Comparison of ENCODE assay signal across 12 cellular contexts in the genomic region with DNA sequence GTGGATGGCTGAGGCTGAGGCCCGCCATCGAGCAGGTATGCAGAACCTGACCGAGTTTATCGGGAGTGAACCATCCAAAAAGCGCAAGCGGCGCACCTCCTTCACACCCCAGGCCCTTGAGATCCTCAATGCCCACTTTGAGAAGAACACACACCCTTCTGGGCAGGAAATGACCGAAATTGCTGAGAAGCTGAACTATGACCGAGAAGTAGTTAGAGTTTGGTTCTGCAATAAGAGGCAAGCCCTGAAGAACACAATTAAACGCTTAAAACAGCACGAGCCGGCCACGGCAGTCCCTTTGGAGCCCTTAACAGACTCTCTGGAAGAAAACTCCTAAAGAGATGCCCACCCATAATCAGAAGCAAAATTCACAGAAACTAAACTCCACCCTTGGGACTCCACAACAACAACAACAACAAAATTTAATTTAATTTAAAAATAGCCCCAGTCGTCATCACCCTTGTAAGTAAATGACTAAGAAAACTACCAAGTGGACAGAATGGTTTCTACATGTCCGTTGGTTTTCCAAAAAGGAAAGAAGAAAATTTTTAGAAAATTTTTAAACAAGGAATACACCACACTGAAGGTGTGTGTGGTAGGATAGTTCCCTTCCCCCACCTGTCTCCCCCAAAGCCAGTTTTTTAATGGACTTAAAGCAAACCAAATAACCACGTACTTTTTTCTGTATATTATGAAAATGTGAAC.
DNase-seq lines count a peak whose midpoint lies in the region; ATAC-seq and TF ChIP-seq lines count a peak whose summit lies in the region.
"Had no signal": no experiment of that assay in that cellular context is flagged by ENCODE, and none has a peak within 500 bp of the region (broad histone marks: within the 10 kb centered on the region; RNA-seq: fewer than 3 reads in every experiment).

No MANE protein-coding gene starts in this region.

- peak overlapping the region; percentile 28 for H2AFZ ChIP-seq in GM23338
- H2AFZ ChIP-seq in SK-N-SH (ENCODE audit: low read depth): peak overlapping the region; percentile 49; the same call in 1 of the 2 replicates

- intact Hi-C loops in CD4-positive, alpha-beta memory T cell (cut with micrococcal nuclease): loop anchor here (10.0 kb wide), 1 partner anchor 530 kb away; no protein-coding TSS in a partner anchor

- H3F3A ChIP-seq in GM23338 (replicated peaks; ENCODE audit: low read depth) (no peaks in the 10 kb centered on the region), SK-N-SH (replicated peaks; ENCODE audit: insufficient read depth) (no peaks in the 10 kb centered on the region)

- H3K27ac Mint-ChIP-seq in GM23338 (peak overlapping the region; percentile 96), nephron progenitor cell (no peak overlapping the region)
- H3K27ac Mint-ChIP-seq in CD4-positive, alpha-beta memory T cell: no peak overlapping the region

- H3K27me3 ChIP-seq in GM23338 (ENCODE audit: insufficient read depth) (no peaks in the 10 kb centered on the region), SK-N-SH (ENCODE audit: insufficient read depth) (no peaks in the 10 kb centered on the region; the same call in 1 of the 2 replicates)
- no peaks in the 10 kb centered on the region for H3K27me3 ChIP-seq in CD4-positive, alpha-beta memory T cell (ENCODE audit: insufficient read depth, low read length)
- H3K27me3 ChIP-seq: BLaER1 treated with 17β-estradiol and CSF1 and Interleukin-3, amounts not matched to agents 10 nM and 100 nM; uterus had no signal

- TF ChIP-seq CTCF in GM23338 (conservative IDR thresholded peaks at IDR 0.05; ENCODE audit: low read depth in 2 of 2) (no peak), SK-N-SH (IDR thresholded peaks at IDR 0.05) (no peak), nephron progenitor cell (IDR thresholded peaks at IDR 0.05) (no peak)

- no peaks in the 10 kb centered on the region for H3K9me3 ChIP-seq in SK-N-SH
- H3K9me3 ChIP-seq in CD4-positive, alpha-beta memory T cell (ENCODE audit: control insufficient read depth in 1 of 2, low read length in 2 of 2): no peaks in the 10 kb centered on the region
- H3K9me3 ChIP-seq: BLaER1 treated with 17β-estradiol and CSF1 and Interleukin-3, amounts not matched to agents 10 nM and 100 nM; uterus had no signal

- H3K4me3 Mint-ChIP-seq in GM23338 (no peak overlapping the region), nephron progenitor cell (peak overlapping the region; percentile 47)
- H3K4me3 Mint-ChIP-seq in CD4-positive, alpha-beta memory T cell: peak overlapping the region in 2 of 8 donors; percentile 17 to 46

- peaks cover 5% of the 10 kb centered on the region for H3K27me3 Mint-ChIP-seq in GM23338 (ENCODE audit: insufficient read depth, low read depth, poor library complexity)
- H3K27me3 Mint-ChIP-seq in nephron progenitor cell (ENCODE audit: low read depth, poor library complexity): peaks cover 6% of the 10 kb centered on the region
- peaks cover 3 to 16% of the 10 kb centered on the region in 2 donors for H3K27me3 Mint-ChIP-seq in CD4-positive, alpha-beta memory T cell

- no peak overlapping the region for H3K4me3 ChIP-seq in GM23338
- peak overlapping the region; percentile 21 to 28; a peak in 2 of 4 replicates for H3K4me3 ChIP-seq in SK-N-SH (ENCODE audit: low read depth in 2 of 2, low read length in 1 of 2)
- H3K4me3 ChIP-seq in CD4-positive, alpha-beta memory T cell (ENCODE audit: low read length in 2 of 2): no peak overlapping the region
- H3K4me3 ChIP-seq: BLaER1 treated with 17β-estradiol and CSF1 and Interleukin-3, amounts not matched to agents 10 nM and 100 nM; uterus had no signal

- H3K36me3 Mint-ChIP-seq in GM23338 (ENCODE audit: low read depth): no peaks in the 10 kb centered on the region
- H3K36me3 Mint-ChIP-seq in nephron progenitor cell (ENCODE audit: low read depth): no peaks in the 10 kb centered on the region
- no peaks in the 10 kb centered on the region for H3K36me3 Mint-ChIP-seq in CD4-positive, alpha-beta memory T cell

- H3K9ac ChIP-seq in SK-N-SH: no peak overlapping the region
- H3K9ac ChIP-seq: BLaER1 treated with 17β-estradiol and CSF1 and Interleukin-3, amounts not matched to agents 10 nM and 100 nM had no signal

- H3K27ac ChIP-seq in GM23338 (ENCODE audit: low read depth) (no peak overlapping the region; the same call in 1 of the 2 replicates), SK-N-SH (ENCODE audit: low read depth in 2 of 2, low read length in 1 of 2) (no peak overlapping the region)
- no peak overlapping the region for H3K27ac ChIP-seq in CD4-positive, alpha-beta memory T cell (ENCODE audit: low read depth, low read length)
- H3K27ac ChIP-seq: uterus had no signal

- H3K79me2 ChIP-seq in GM23338 (replicated peaks; ENCODE audit: insufficient read depth) (no peaks in the 10 kb centered on the region), SK-N-SH (ENCODE audit: insufficient read depth) (no peaks in the 10 kb centered on the region)

- no peaks in the 10 kb centered on the region for H4K20me1 ChIP-seq in GM23338 (replicated peaks; ENCODE audit: insufficient read depth)
- no peaks in the 10 kb centered on the region for H4K20me1 ChIP-seq in SK-N-SH (ENCODE audit: insufficient read depth)
- H4K20me1 ChIP-seq: BLaER1 treated with 17β-estradiol and CSF1 and Interleukin-3, amounts not matched to agents 10 nM and 100 nM had no signal

- no peaks in the 10 kb centered on the region for H3K36me3 ChIP-seq in GM23338 (ENCODE audit: insufficient read depth)
- no peaks in the 10 kb centered on the region for H3K36me3 ChIP-seq in SK-N-SH (replicated peaks in 1 of 2; ENCODE audit: control insufficient read depth in 1 of 2, insufficient read depth in 2 of 2, low read length in 1 of 2)
- no peaks in the 10 kb centered on the region for H3K36me3 ChIP-seq in CD4-positive, alpha-beta memory T cell (ENCODE audit: insufficient read depth, low read length)
- H3K36me3 ChIP-seq: BLaER1 treated with 17β-estradiol and CSF1 and Interleukin-3, amounts not matched to agents 10 nM and 100 nM; uterus had no signal

- no peak for TF ChIP-seq RAD21 in SK-N-SH (IDR thresholded peaks at IDR 0.05; ENCODE audit: low read length)

- H3K4me1 Mint-ChIP-seq in GM23338: peaks cover 45% of the 10 kb centered on the region
- H3K4me1 Mint-ChIP-seq in nephron progenitor cell: peaks cover 58% of the 10 kb centered on the region
- peaks cover 2 to 9% (median 5%) of the 10 kb centered on the region in 4 donors for H3K4me1 Mint-ChIP-seq in CD4-positive, alpha-beta memory T cell

- CTCF ChIA-PET in SK-N-SH (lab: Yijun Ruan, JAX): interaction anchor here (0.7 to 3.0 kb wide), 9 partner anchors 10 to 671 kb away, joined by 3 to 24 read pairs (median 3); no protein-coding TSS in a partner anchor
- CTCF ChIA-PET in CD4-positive, alpha-beta memory T cell (lab: Charles Lee; ENCODE audit: partially characterized antibody): interaction anchor here (2.9 kb wide), 1 partner anchor 10 kb away, joined by 21 read pairs; no protein-coding TSS in a partner anchor

- DNase-seq in GM23338 (ENCODE audit: low spot score) (no peak), SK-N-SH (no peak), nephron progenitor cell (no peak), NCI-H69 (lab: John Stamatoyannopoulos, UW) (no peak), NCI-H1105 (lab: John Stamatoyannopoulos, UW) (no peak)
- no peak for DNase-seq in activated CD4-positive, CD25-positive, alpha-beta regulatory T cell treated with anti-CD3 and anti-CD28 coated beads, Interleukin-2, amount 50 U/mL, for 72 hours
- DNase-seq in CD4-positive, alpha-beta memory T cell: no peak
- DNase-seq: activated CD8-positive, alpha-beta memory T cell treated with anti-CD3 and anti-CD28 coated beads, Interleukin-2, amount 50 U/mL, for 4 hours; T-helper 9 cell had no signal

- peak; percentile 7 for ATAC-seq in GM18870 (IDR thresholded peaks at IDR 0.05; ENCODE audit: unreplicated experiment)
- ATAC-seq in GM23338: no peak

- no peak for TF ChIP-seq EP300 in SK-N-SH (IDR thresholded peaks at IDR 0.05; ENCODE audit: borderline replicate concordance in 1 of 2, low read depth in 1 of 2, low read length in 1 of 2)

- WGBS in SK-N-SH (ENCODE audit: low lambda C conversion rate): 68% methylated on average over 16 of the region's 16 CpGs

- POLR2A ChIA-PET in SK-N-SH (lab: Yijun Ruan, JAX): no interaction called here
- POLR2A ChIA-PET in CD4-positive, alpha-beta memory T cell (lab: Charles Lee; ENCODE audit: partially characterized antibody): no interaction called here

- H3K9me3 Mint-ChIP-seq in GM23338 (no peaks in the 10 kb centered on the region), nephron progenitor cell (no peaks in the 10 kb centered on the region)
- H3K9me3 Mint-ChIP-seq in CD4-positive, alpha-beta memory T cell: no peaks in the 10 kb centered on the region

- H3K4me2 ChIP-seq in GM23338 (no peak overlapping the region), SK-N-SH (peak overlapping the region; percentile 54; the same call in 1 of the 2 replicates)
- H3K4me2 ChIP-seq: BLaER1 treated with 17β-estradiol and CSF1 and Interleukin-3, amounts not matched to agents 10 nM and 100 nM had no signal

- H3K4me1 ChIP-seq in GM23338 (ENCODE audit: insufficient read depth) (peaks cover 15% of the 10 kb centered on the region), SK-N-SH (ENCODE audit: control insufficient read depth in 1 of 2, insufficient read depth in 2 of 2, low read depth in 1 of 2, low read length in 1 of 2) (no peaks in the 10 kb centered on the region; a peak in 1 of 4 replicates)
- no peaks in the 10 kb centered on the region for H3K4me1 ChIP-seq in CD4-positive, alpha-beta memory T cell (ENCODE audit: insufficient read depth, low read length)
- H3K4me1 ChIP-seq: uterus had no signal

- H3K9me2 ChIP-seq in GM23338 (ENCODE audit: insufficient read depth): no peaks in the 10 kb centered on the region
- H3K9me2 ChIP-seq in SK-N-SH: no peaks in the 10 kb centered on the region

TF ChIP-seq in GM23338, 12 proteins besides CTCF, POLR2A, EP300 and RAD21 (continues in another document):
- TF ChIP-seq STAT1 (IDR thresholded peaks at IDR 0.05; ENCODE audit: unreplicated experiment) (no peak), ZNF114 (CRISPR knock-in tag; IDR thresholded peaks at IDR 0.05) (no peak), POLR2AphosphoS5 (IDR thresholded peaks at IDR 0.05; ENCODE audit: low read depth) (no peak)

TF ChIP-seq in SK-N-SH, 30 proteins besides CTCF, POLR2A, EP300 and RAD21 (continues in another document):
- TF ChIP-seq NFIC (IDR thresholded peaks at IDR 0.05; ENCODE audit: borderline replicate concordance): no peak
- no peak for TF ChIP-seq CHD2 (IDR thresholded peaks at IDR 0.05; ENCODE audit: low read length, partially characterized antibody)
- TF ChIP-seq SIN3A (IDR thresholded peaks at IDR 0.05; ENCODE audit: borderline replicate concordance, low read depth, low read length): no peak
- no peak for TF ChIP-seq POLR2AphosphoS5 (IDR thresholded peaks at IDR 0.05; ENCODE audit: low read depth, low read length)
- TF ChIP-seq NRF1 (IDR thresholded peaks at IDR 0.05; ENCODE audit: low read depth, low read length): no peak
- no peak for TF ChIP-seq RFX5 (IDR thresholded peaks at IDR 0.05; ENCODE audit: low read length)
- no peak for TF ChIP-seq GATA2 (CRISPR knock-in tag; IDR thresholded peaks at IDR 0.05)
- no peak for TF ChIP-seq MXI1 (IDR thresholded peaks at IDR 0.05; ENCODE audit: low read depth, low read length)
- TF ChIP-seq SMC3 (IDR thresholded peaks at IDR 0.05; ENCODE audit: low read depth, low read length): no peak
- no peak for TF ChIP-seq FOXM1 (IDR thresholded peaks at IDR 0.05; ENCODE audit: low read depth)
- TF ChIP-seq TEAD4 (IDR thresholded peaks at IDR 0.05; ENCODE audit: borderline replicate concordance, insufficient read depth): no peak

Comparison
In these comparisons a context has a peak if more than half of its experiments do, and no peak if none do; other contexts are left out.
1. H3K4me3 ChIP-seq: peak in SK-N-SH (2 of 2); none in GM23338 (single experiment) and CD4-positive, alpha-beta memory T cell (0 of 2).